ENCODE assay signal across 8 cellular contexts in the genomic region with DNA sequence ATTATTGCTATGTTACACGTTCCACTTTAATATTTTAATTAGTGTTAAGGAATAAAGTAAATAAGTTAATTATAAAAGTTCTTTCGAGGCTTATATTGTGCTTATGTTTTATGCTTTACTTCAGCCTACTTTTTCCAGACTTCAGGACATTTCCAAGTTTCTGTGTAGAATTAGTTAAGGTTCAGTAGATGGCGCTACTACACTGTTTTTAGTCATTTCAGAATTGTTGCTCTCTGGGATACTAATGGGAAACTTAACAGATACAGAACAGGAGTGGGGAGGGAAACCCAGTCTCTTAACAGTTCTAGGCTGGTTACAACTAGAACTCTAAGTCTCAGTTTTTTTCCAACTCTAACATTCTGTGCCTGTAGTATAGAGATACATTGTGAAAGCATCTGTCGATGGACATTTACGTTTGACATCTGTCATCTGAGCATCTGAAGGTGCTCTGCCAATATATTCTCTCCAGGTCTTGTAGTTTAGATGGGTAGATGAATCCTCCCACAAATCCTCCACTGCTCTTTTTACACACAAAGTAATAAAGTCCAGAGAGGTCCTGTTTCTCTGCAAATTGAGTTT. TPM values are rescaled to one million over a fixed set of nuclear protein-coding genes. Genes with fewer than 3 reads are reported as not detected.
A peak's percentile ranks its signal among the peaks of the same experiment; 100 is the strongest.
DNase-seq lines count a peak whose midpoint lies in the region; FAIRE-seq and TF ChIP-seq lines count a peak whose summit lies in the region.

No MANE protein-coding gene starts in this region.

- TF ChIP-seq CTCF in Caco-2 (IDR thresholded peaks at IDR 0.05; ENCODE audit: insufficient read depth in 1 of 2, low read depth in 1 of 2, low read length in 1 of 2, severe bottlenecking in 1 of 2, unreplicated experiment in 1 of 2) (peak; percentile 58 to 70), VCaP (conservative IDR thresholded peaks at IDR 0.05) (peak; percentile 70), keratinocyte (optimal IDR thresholded peaks at IDR 0.05 in 1 of 3, IDR thresholded peaks at IDR 0.05 in 1 of 3, conservative IDR thresholded peaks at IDR 0.05 in 1 of 3; ENCODE audit: extremely low read depth in 1 of 3, insufficient read depth in 2 of 3, low read length in 3 of 3) (peak in 2 of 3 experiments; percentile 28 to 43)

- intact Hi-C loops in Caco-2 (cut with micrococcal nuclease; ENCODE audit: unreplicated experiment) (loop anchor here (1.0 kb wide), 3 partner anchors 297 to 396 kb away; no protein-coding TSS in a partner anchor), posterior vena cava (cut with DNase I) (loop anchor here in 1 of 2 donors (10.0 kb wide), 1 partner anchor 407 kb away; no protein-coding TSS in a partner anchor)
- intact Hi-C loops in activated T-helper 2 cell treated with anti-CD3 and anti-CD28 coated beads, Interferon-gamma antibody, Interleukin-2, Interleukin-4, amounts not matched to agents 10 μg/mL and 5 μg/mL and 100 μg/mL, durations not matched to agents 14 hours and 24 hours and 36 hours (cut with micrococcal nuclease), result no loop called here

- CTCF ChIA-PET in Caco-2 (lab: Charles Lee) (no interaction called here), HEK293T (lab: Yijun Ruan, JAX) (interaction anchor here (0.7 to 2.3 kb wide), 8 partner anchors 8 to 303 kb away, joined by 3 to 13 read pairs (median 4); partner anchors contain the start of gene ITGA8)

- H3K27ac ChIP-seq in VCaP (no peak overlapping the region), keratinocyte (ENCODE audit: control insufficient read depth, insufficient read depth, low read length) (no peak overlapping the region)

- peaks cover 4% of the 10 kb centered on the region; the same call in 1 of the 2 replicates for H3K4me1 ChIP-seq in Caco-2
- H3K4me1 ChIP-seq in keratinocyte (ENCODE audit: control insufficient read depth, extremely low read depth, insufficient read depth, low read length), result no peaks in the 10 kb centered on the region

- dilution Hi-C loops in keratinocyte (cut with MboI; ENCODE audit: extremely low pct_ligation_motif_present, low sequenced_read_pairs), result no loop called here

- no peak overlapping the region for H3K9ac ChIP-seq in keratinocyte (ENCODE audit: control insufficient read depth, extremely low read depth, insufficient read depth, low read length)

- H3K79me2 ChIP-seq in keratinocyte (ENCODE audit: control insufficient read depth, insufficient read depth, low read length), result no peaks in the 10 kb centered on the region

- DNase-seq in Caco-2 (no peak), keratinocyte (ENCODE audit: low read depth, low spot score) (no peak), HEK293T (ENCODE audit: extremely low spot score) (no peak), posterior vena cava (ENCODE audit: low spot score) (no peak)
- DNase-seq in activated T-helper 2 cell treated with anti-CD3 and anti-CD28 coated beads, Interferon-gamma antibody, Interleukin-2, Interleukin-4, amounts not matched to agents 10 μg/mL and 5 μg/mL and 100 μg/mL, durations not matched to agents 14 hours and 24 hours and 36 hours (ENCODE audit: low spot score), result no peak
- DNase-seq in activated naive CD4-positive, alpha-beta T cell (lab: John Stamatoyannopoulos, UW), result no peak

- H3K27ac Mint-ChIP-seq in Caco-2 (ENCODE audit: unreplicated experiment), result no peak overlapping the region
- no peak overlapping the region for H3K27ac Mint-ChIP-seq in activated T-helper 2 cell treated with anti-CD3 and anti-CD28 coated beads, Interferon-gamma antibody, Interleukin-2, Interleukin-4, amounts not matched to agents 10 μg/mL and 5 μg/mL and 100 μg/mL, durations not matched to agents 14 hours and 24 hours and 36 hours

- no peaks in the 10 kb centered on the region for H3K9me1 ChIP-seq in keratinocyte (ENCODE audit: control insufficient read depth, extremely low read depth, insufficient read depth, low read length)

- H3K4me2 ChIP-seq in keratinocyte (ENCODE audit: control insufficient read depth, extremely low read depth, insufficient read depth, low read depth, low read length), result no peak overlapping the region

- H3K9me3 ChIP-seq in Caco-2, result no peaks in the 10 kb centered on the region
- H3K9me3 ChIP-seq in keratinocyte (ENCODE audit: control insufficient read depth, low read depth, low read length), result no peaks in the 10 kb centered on the region

- H2AFZ ChIP-seq in keratinocyte (ENCODE audit: control insufficient read depth, low read length), result no peak overlapping the region

- H3K27me3 ChIP-seq in Caco-2 (replicated peaks; ENCODE audit: control insufficient read depth, insufficient read depth, low read length) (no peaks in the 10 kb centered on the region), keratinocyte (ENCODE audit: control insufficient read depth, extremely low read depth, insufficient read depth, low read length) (no peaks in the 10 kb centered on the region)

- H3K4me3 Mint-ChIP-seq in Caco-2 (ENCODE audit: unreplicated experiment), result no peak overlapping the region
- H3K4me3 Mint-ChIP-seq in activated T-helper 2 cell treated with anti-CD3 and anti-CD28 coated beads, Interferon-gamma antibody, Interleukin-2, Interleukin-4, amounts not matched to agents 10 μg/mL and 5 μg/mL and 100 μg/mL, durations not matched to agents 14 hours and 24 hours and 36 hours (ENCODE audit: low read depth), result no peak overlapping the region

- TF ChIP-seq RAD21 in Ishikawa (IDR thresholded peaks at IDR 0.05; ENCODE audit: low read depth), result peak; percentile 66

- no peaks in the 10 kb centered on the region for H4K20me1 ChIP-seq in keratinocyte (ENCODE audit: control insufficient read depth, extremely low read depth, insufficient read depth, low read length)

- H3K36me3 ChIP-seq in Caco-2 (ENCODE audit: control insufficient read depth, insufficient read depth, low read length) (no peaks in the 10 kb centered on the region), keratinocyte (ENCODE audit: control insufficient read depth in 2 of 2, extremely low read depth in 1 of 2, insufficient read depth in 2 of 2, low read length in 2 of 2) (no peaks in the 10 kb centered on the region)

- no TSS peak for BruUV-seq in Caco-2 (replicated peaks; lab: Mats Ljungman, UMichigan)

- H3K27me3 Mint-ChIP-seq in Caco-2 (ENCODE audit: insufficient read depth, unreplicated experiment), result peaks cover 3% of the 10 kb centered on the region
- H3K27me3 Mint-ChIP-seq in activated T-helper 2 cell treated with anti-CD3 and anti-CD28 coated beads, Interferon-gamma antibody, Interleukin-2, Interleukin-4, amounts not matched to agents 10 μg/mL and 5 μg/mL and 100 μg/mL, durations not matched to agents 14 hours and 24 hours and 36 hours (ENCODE audit: low read depth), result peaks cover 4% of the 10 kb centered on the region

- no peaks in the 10 kb centered on the region for H3K9me3 Mint-ChIP-seq in Caco-2 (ENCODE audit: unreplicated experiment)
- H3K9me3 Mint-ChIP-seq in activated T-helper 2 cell treated with anti-CD3 and anti-CD28 coated beads, Interferon-gamma antibody, Interleukin-2, Interleukin-4, amounts not matched to agents 10 μg/mL and 5 μg/mL and 100 μg/mL, durations not matched to agents 14 hours and 24 hours and 36 hours, result no peaks in the 10 kb centered on the region

- FAIRE-seq in keratinocyte (lab: Jason Lieb, UNC), result peak; percentile 53

- H3K4me1 Mint-ChIP-seq in Caco-2 (ENCODE audit: low read depth, unreplicated experiment), result peaks cover 6% of the 10 kb centered on the region
- H3K4me1 Mint-ChIP-seq in activated T-helper 2 cell treated with anti-CD3 and anti-CD28 coated beads, Interferon-gamma antibody, Interleukin-2, Interleukin-4, amounts not matched to agents 10 μg/mL and 5 μg/mL and 100 μg/mL, durations not matched to agents 14 hours and 24 hours and 36 hours (ENCODE audit: low read depth), result no peaks in the 10 kb centered on the region

- H3K36me3 Mint-ChIP-seq in Caco-2 (ENCODE audit: insufficient read depth, unreplicated experiment), result no peaks in the 10 kb centered on the region
- H3K36me3 Mint-ChIP-seq in activated T-helper 2 cell treated with anti-CD3 and anti-CD28 coated beads, Interferon-gamma antibody, Interleukin-2, Interleukin-4, amounts not matched to agents 10 μg/mL and 5 μg/mL and 100 μg/mL, durations not matched to agents 14 hours and 24 hours and 36 hours (ENCODE audit: low read depth), result no peaks in the 10 kb centered on the region

- H3K4me3 ChIP-seq in Caco-2 (ENCODE audit: low read depth, low read length), result no peak overlapping the region
- H3K4me3 ChIP-seq in keratinocyte (ENCODE audit: control insufficient read depth in 2 of 3, extremely low read depth in 1 of 3, insufficient read depth in 2 of 3, low read depth in 1 of 3, low read length in 3 of 3), result no peak overlapping the region

- POLR2A ChIA-PET in Caco-2 (lab: Charles Lee), result no interaction called here
- POLR2A ChIA-PET in HEK293T (lab: Yijun Ruan, JAX), result no interaction called here

- TF ChIP-seq EP300 in Ishikawa (IDR thresholded peaks at IDR 0.05; ENCODE audit: borderline replicate concordance), result no peak

TF ChIP-seq in Ishikawa, 13 proteins besides CTCF, POLR2A, EP300 and RAD21 (continues in another document):
- TF ChIP-seq EGR1 (IDR thresholded peaks at IDR 0.05) (no peak), ZBTB7A (IDR thresholded peaks at IDR 0.05; ENCODE audit: low read depth) (no peak), TEAD4 (IDR thresholded peaks at IDR 0.05) (no peak), TCF12 (IDR thresholded peaks at IDR 0.05; ENCODE audit: low read depth) (no peak), CEBPB (IDR thresholded peaks at IDR 0.05) (no peak), YY1 (IDR thresholded peaks at IDR 0.05; ENCODE audit: low read depth) (no peak), NFIC (IDR thresholded peaks at IDR 0.05) (no peak)

TF ChIP-seq in HEK293T, 16 proteins besides CTCF, POLR2A, EP300 and RAD21:
- TF ChIP-seq ELF4 (IDR thresholded peaks at IDR 0.05), result no peak
- TF ChIP-seq HDGF (IDR thresholded peaks at IDR 0.05; ENCODE audit: borderline replicate concordance), result no peak
- no peak for TF ChIP-seq CTBP1 (IDR thresholded peaks at IDR 0.05; ENCODE audit: borderline replicate concordance)
- no peak for TF ChIP-seq FOXK2 (IDR thresholded peaks at IDR 0.05)
- TF ChIP-seq SUZ12 (IDR thresholded peaks at IDR 0.05), result no peak
- no peak for TF ChIP-seq ZNF384 (IDR thresholded peaks at IDR 0.05)
TF ChIP-seq in HEK293T: peak in this region for 0.

RNA-seq across cellular contexts. Expression of gene FAM171A1, which starts 56.8 kb away (rescaled TPM):
- 26.3 and 27.9 TPM in 2 replicates for total RNA-seq in Caco-2 (2022)
- polyA plus RNA-seq in keratinocyte, result 7.5 to 14.9 TPM (median 8.8 TPM) in 3 replicates
- 6.7 TPM for polyA plus RNA-seq in keratinocyte (2011; ENCODE audit: low read depth)
- polyA plus RNA-seq in keratinocyte (2011; cell fraction: cytosol; rRNA removed), result 12.5 and 12.7 TPM in 2 replicates
- 21.9 and 22.2 TPM in 2 replicates for polyA plus RNA-seq in keratinocyte (2011; cell fraction: nucleus; rRNA removed)
- 8.3 and 14.8 TPM in 2 replicates for polyA plus RNA-seq in keratinocyte (2012; ENCODE audit: low replicate concordance)
- 7.6 to 17.5 TPM (median 8.4 TPM) in 3 replicates for polyA minus RNA-seq in keratinocyte
- 13.4 TPM for polyA minus RNA-seq in keratinocyte (2011; cell fraction: cytosol; rRNA and poly(A)+ RNA removed)
- polyA minus RNA-seq in keratinocyte (2011; cell fraction: nucleus; rRNA and poly(A)+ RNA removed), result 10.8 and 16.1 TPM in 2 replicates
- total RNA-seq in activated T-helper 2 cell treated with anti-CD3 and anti-CD28 coated beads, Interferon-gamma antibody, Interleukin-2, Interleukin-4, amounts not matched to agents 10 μg/mL and 5 μg/mL and 100 μg/mL, durations not matched to agents 14 hours and 24 hours and 36 hours, result 2.9 and 3.6 TPM in 2 replicates
- 10 to 100 TPM; 12.1 to 16.3 TPM for total RNA-seq in posterior vena cava
